Comparison of ENCODE assay signal across 8 cellular contexts in genomic region chr11:115920087-115920461, GRCh38.
DNase-seq lines count a peak whose midpoint lies in the region; ATAC-seq, FAIRE-seq and TF ChIP-seq lines count a peak whose summit lies in the region.

No MANE protein-coding gene starts in this region.

- H3K4me1 ChIP-seq in astrocyte (ENCODE audit: insufficient read depth, low read length) (peaks cover 15% of the 10 kb centered on the region), psoas muscle (no peaks in the 10 kb centered on the region), neural progenitor cell (peaks cover 15% of the 10 kb centered on the region)

- ATAC-seq in GM21360 (IDR thresholded peaks at IDR 0.05; ENCODE audit: unreplicated experiment) (peak; percentile 2), HG03342 (IDR thresholded peaks at IDR 0.05; ENCODE audit: unreplicated experiment) (peak; percentile 6), psoas muscle (no peak)

- H3K4me1 Mint-ChIP-seq in astrocyte (ENCODE audit: low read depth, unreplicated experiment): peaks cover 19% of the 10 kb centered on the region
- H3K4me1 Mint-ChIP-seq in neural progenitor cell: peaks cover 38% of the 10 kb centered on the region

- no peaks in the 10 kb centered on the region for H3F3A ChIP-seq in neural progenitor cell (ENCODE audit: low read depth)

- H2AFZ ChIP-seq in astrocyte (ENCODE audit: low read depth, low read length) (no peak overlapping the region), neural progenitor cell (replicated peaks) (no peak overlapping the region)

- WGBS in psoas muscle, 3 donors: 29 to 38% (median 33%) methylated on average over 1 of the region's 1 CpG

- H3K27ac ChIP-seq in astrocyte (ENCODE audit: low read depth, low read length) (no peak overlapping the region), psoas muscle (no peak overlapping the region), neural progenitor cell (no peak overlapping the region)

- H3K4me2 ChIP-seq in astrocyte (ENCODE audit: low read length) (peak overlapping the region; percentile 46), neural progenitor cell (no peak overlapping the region)

- H3K4me3 Mint-ChIP-seq in astrocyte (ENCODE audit: unreplicated experiment): peak overlapping the region; percentile 56
- H3K4me3 Mint-ChIP-seq in neural progenitor cell: no peak overlapping the region

- TF ChIP-seq CTCF in astrocyte (IDR thresholded peaks at IDR 0.05; ENCODE audit: insufficient read depth, low read depth, low read length) (no peak), psoas muscle (IDR thresholded peaks at IDR 0.05) (no peak), neural progenitor cell (IDR thresholded peaks at IDR 0.05) (no peak)

- H3K27ac Mint-ChIP-seq in astrocyte (ENCODE audit: unreplicated experiment) (no peak overlapping the region), neural progenitor cell (no peak overlapping the region)

- H3K9me3 Mint-ChIP-seq in astrocyte (ENCODE audit: unreplicated experiment) (peaks cover 2% of the 10 kb centered on the region), neural progenitor cell (no peaks in the 10 kb centered on the region)

- no peak overlapping the region for H3K4me3 ChIP-seq in astrocyte (ENCODE audit: insufficient read depth, low read depth, low read length)
- no peak overlapping the region for H3K4me3 ChIP-seq in psoas muscle
- no peak overlapping the region for H3K4me3 ChIP-seq in neural progenitor cell

- no peaks in the 10 kb centered on the region for H3K9me3 ChIP-seq in astrocyte (ENCODE audit: insufficient read depth, low read depth, low read length)
- no peaks in the 10 kb centered on the region for H3K9me3 ChIP-seq in psoas muscle
- no peaks in the 10 kb centered on the region for H3K9me3 ChIP-seq in neural progenitor cell (ENCODE audit: low read depth)

- no peak overlapping the region for H3K9ac ChIP-seq in astrocyte (ENCODE audit: low read length)
- no peak overlapping the region for H3K9ac ChIP-seq in neural progenitor cell

- FAIRE-seq in astrocyte (lab: Jason Lieb, UNC): no peak

- H4K20me1 ChIP-seq in astrocyte (ENCODE audit: insufficient read depth, low read length) (no peaks in the 10 kb centered on the region), neural progenitor cell (ENCODE audit: low read depth) (no peaks in the 10 kb centered on the region)

- H3K27me3 ChIP-seq in astrocyte (ENCODE audit: insufficient read depth, low read length): no peaks in the 10 kb centered on the region
- peaks cover 0 to 4% (median 0%) of the 10 kb centered on the region in 3 donors for H3K27me3 ChIP-seq in psoas muscle (ENCODE audit: insufficient read depth in 3 of 3, low read length in 2 of 3)
- no peaks in the 10 kb centered on the region for H3K27me3 ChIP-seq in neural progenitor cell

- DNase-seq in Daoy (ENCODE audit: low read depth) (peak; percentile 73), astrocyte (ENCODE audit: low read depth) (peak; percentile 69), psoas muscle (no peak), dedifferentiated amniotic fluid mesenchymal stem cell (ENCODE audit: extremely low spot score) (no peak), neural progenitor cell (ENCODE audit: low spot score) (no peak)
- no peak for DNase-seq in stimulated activated CD4-positive, alpha-beta T cell treated with anti-CD3 and anti-CD28 coated beads, Interleukin-4, amount 100 ng/mL, for 4 hours

- intact Hi-C loops in psoas muscle (cut with DNase I): no loop called here

- H3K36me3 Mint-ChIP-seq in astrocyte (ENCODE audit: low read depth, unreplicated experiment): peaks cover 5% of the 10 kb centered on the region
- no peaks in the 10 kb centered on the region for H3K36me3 Mint-ChIP-seq in neural progenitor cell

- H3K27me3 Mint-ChIP-seq in astrocyte (ENCODE audit: low read depth, unreplicated experiment) (peaks cover 21% of the 10 kb centered on the region), neural progenitor cell (ENCODE audit: insufficient read depth, low read depth) (peaks cover 11% of the 10 kb centered on the region)

- H3K36me3 ChIP-seq in astrocyte (ENCODE audit: insufficient read depth, low read length): no peaks in the 10 kb centered on the region
- no peaks in the 10 kb centered on the region for H3K36me3 ChIP-seq in psoas muscle (ENCODE audit: insufficient read depth in 1 of 2, low read depth in 1 of 2)
- H3K36me3 ChIP-seq in neural progenitor cell: no peaks in the 10 kb centered on the region

- H3K79me2 ChIP-seq in astrocyte (ENCODE audit: insufficient read depth, low read length) (no peaks in the 10 kb centered on the region), neural progenitor cell (ENCODE audit: low read depth) (no peaks in the 10 kb centered on the region)

Comparison
In these comparisons a context has a peak if more than half of its experiments do, and no peak if none do; other contexts are left out.
1. DNase-seq: peak in Daoy (single experiment) and astrocyte (single experiment); none in psoas muscle (0 of 2), dedifferentiated amniotic fluid mesenchymal stem cell (single experiment), stimulated activated CD4-positive, alpha-beta T cell treated with anti-CD3 and anti-CD28 coated beads, Interleukin-4, amount 100 ng/mL, for 4 hours (0 of 2) and neural progenitor cell (single experiment).
2. ATAC-seq: peak in GM21360 (single experiment) and HG03342 (single experiment); none in psoas muscle (0 of 4).